Comparison of ENCODE assay signal across 8 cellular contexts in the genomic region with DNA sequence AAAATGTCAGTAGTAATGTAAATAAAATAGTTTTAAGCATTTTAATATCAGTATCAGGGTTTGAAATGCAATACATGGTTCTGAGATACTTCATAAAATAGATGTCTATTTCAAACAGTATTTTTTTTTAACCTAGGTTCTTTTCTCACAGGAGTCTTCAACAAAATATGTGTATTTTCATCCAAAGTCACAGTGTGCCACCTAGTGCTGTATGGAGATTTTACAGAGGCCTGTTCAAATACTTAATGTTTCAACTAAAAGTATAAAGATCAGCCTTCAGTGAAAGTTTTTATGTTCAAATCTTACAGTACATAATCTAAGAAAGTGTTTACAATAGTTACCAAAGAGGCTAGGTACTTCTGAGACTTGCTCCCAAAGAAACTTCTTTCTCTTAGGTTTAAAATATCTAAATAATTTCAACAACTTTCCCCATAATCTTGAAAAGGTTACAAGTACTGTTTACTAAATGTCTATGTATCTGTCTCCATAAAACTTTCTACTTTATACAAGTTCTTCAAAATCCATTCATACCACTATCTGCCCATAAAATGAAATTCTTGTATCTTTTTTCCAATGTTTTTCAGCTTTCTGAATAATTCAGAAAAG. TPM values are rescaled to one million over a fixed set of nuclear protein-coding genes. Genes with fewer than 3 reads are reported as not detected.
DNase-seq lines count a peak whose midpoint lies in the region; ATAC-seq, FAIRE-seq and TF ChIP-seq lines count a peak whose summit lies in the region.
"Had no signal": no experiment of that assay in that cellular context is flagged by ENCODE, and none has a peak within 500 bp of the region (broad histone marks: within the 10 kb centered on the region; RNA-seq: fewer than 3 reads in every experiment).

No MANE protein-coding gene starts in this region.

- peak; percentile 75 for TF ChIP-seq CTCF in LNCAP (IDR thresholded peaks at IDR 0.05)

- DNase-seq in astrocyte of the hippocampus (ENCODE audit: low read depth, low spot score) (peak; percentile 61), left lobe of liver (ENCODE audit: low spot score) (no peak), GM19240 (ENCODE audit: insufficient read length, low spot score) (no peak)
- DNase-seq: activated B cell treated with CpG ODN at 0.5 μM for 24 hours had no signal

- FAIRE-seq in G401.6 (lab: Jason Lieb, UNC) = peak; percentile 96

- ATAC-seq in left lobe of liver (peak; percentile 62), GM19035 (IDR thresholded peaks at IDR 0.05; ENCODE audit: unreplicated experiment) (no peak), HG02763 (IDR thresholded peaks at IDR 0.05; ENCODE audit: unreplicated experiment) (no peak)

RNA-seq across cellular contexts. Expression of gene SCAPER, which starts 38.3 kb away (rescaled TPM):
- 6.9 TPM for total RNA-seq in left lobe of liver
